27 cellular contexts compared by ENCODE assay signal in genomic region chr15:63948971-63949370, GRCh38.
DNase-seq lines count a peak whose midpoint lies in the region; ATAC-seq, FAIRE-seq and TF ChIP-seq lines count a peak whose summit lies in the region.
"Had no signal": no experiment of that assay in that cellular context is flagged by ENCODE, and none has a peak within 500 bp of the region (broad histone marks: within the 10 kb centered on the region; RNA-seq: fewer than 3 reads in every experiment).

No MANE protein-coding gene starts in this region.

- no peak for TF ChIP-seq CTCF in esophagus muscularis mucosa (IDR thresholded peaks at IDR 0.05)

- no peak for ATAC-seq in activated CD8-positive, alpha-beta memory T cell treated with anti-CD3 and anti-CD28 coated beads, Interleukin-2, amount 10 ng/mL, durations not matched to agents 7 days and 5 days
- ATAC-seq in stimulated activated memory B cell treated with anti-CD40 and anti-IgM and Interleukin-4, amounts not matched to agents 10 μg/mL and 1 μg/mL and 100 μg/mL, for 72 hours, result no peak
- ATAC-seq: activated T-cell treated with anti-CD3 and anti-CD28 coated beads, Interleukin-2, amount 50 U/mL, for 72 hours; stimulated activated naive CD8-positive, alpha-beta T cell treated with anti-CD3 and anti-CD28 coated beads, Interleukin-15, amount 100 ng/mL, for 72 hours had no signal

- no peak for TF ChIP-seq EP300 in esophagus muscularis mucosa (IDR thresholded peaks at IDR 0.05)

- peaks cover 14% of the 10 kb centered on the region for H3K4me1 Mint-ChIP-seq in activated CD8-positive, alpha-beta memory T cell treated with anti-CD3 and anti-CD28 coated beads, Interleukin-2, amount 10 ng/mL, durations not matched to agents 7 days and 5 days
- H3K4me1 Mint-ChIP-seq in stimulated activated memory B cell treated with anti-CD40 and anti-IgM and Interleukin-4, amounts not matched to agents 10 μg/mL and 1 μg/mL and 100 μg/mL, for 72 hours, result peaks cover 19% of the 10 kb centered on the region

- no peak overlapping the region for H3K4me3 Mint-ChIP-seq in activated CD8-positive, alpha-beta memory T cell treated with anti-CD3 and anti-CD28 coated beads, Interleukin-2, amount 10 ng/mL, durations not matched to agents 7 days and 5 days
- no peak overlapping the region for H3K4me3 Mint-ChIP-seq in stimulated activated memory B cell treated with anti-CD40 and anti-IgM and Interleukin-4, amounts not matched to agents 10 μg/mL and 1 μg/mL and 100 μg/mL, for 72 hours
- H3K4me3 Mint-ChIP-seq: activated naive CD4-positive, alpha-beta T cell treated with anti-CD3 and anti-CD28 coated beads for 36 hours; activated T-cell treated with anti-CD3 and anti-CD28 coated beads, Interleukin-2, amount 50 U/mL, for 72 hours; IgD-negative memory B cell; naive B cell; stimulated activated naive CD8-positive, alpha-beta T cell treated with anti-CD3 and anti-CD28 coated beads, Interleukin-15, amount 100 ng/mL, for 72 hours; T-helper 1 cell treated with Interleukin-12 subunit alpha and Interleukin-12 subunit beta and Interleukin-4 antibody, amounts not matched to agents 30 μg/mL and 1 μg/mL, for 36 hours had no signal

- intact Hi-C loops in esophagus muscularis mucosa (cut with DNase I), result loop anchor here (5.0 kb wide), 1 partner anchor 98 kb away; the partner anchor contains the start of gene DAPK2

- no peaks in the 10 kb centered on the region for H3K27me3 Mint-ChIP-seq in activated CD8-positive, alpha-beta memory T cell treated with anti-CD3 and anti-CD28 coated beads, Interleukin-2, amount 10 ng/mL, durations not matched to agents 7 days and 5 days
- H3K27me3 Mint-ChIP-seq in stimulated activated memory B cell treated with anti-CD40 and anti-IgM and Interleukin-4, amounts not matched to agents 10 μg/mL and 1 μg/mL and 100 μg/mL, for 72 hours, result no peaks in the 10 kb centered on the region
- H3K27me3 Mint-ChIP-seq: stimulated activated naive CD8-positive, alpha-beta T cell treated with anti-CD3 and anti-CD28 coated beads, Interleukin-15, amount 100 ng/mL, for 72 hours had no signal

- H3K36me3 Mint-ChIP-seq in activated CD8-positive, alpha-beta memory T cell treated with anti-CD3 and anti-CD28 coated beads, Interleukin-2, amount 10 ng/mL, durations not matched to agents 7 days and 5 days, result peaks cover 4% of the 10 kb centered on the region
- no peaks in the 10 kb centered on the region for H3K36me3 Mint-ChIP-seq in stimulated activated memory B cell treated with anti-CD40 and anti-IgM and Interleukin-4, amounts not matched to agents 10 μg/mL and 1 μg/mL and 100 μg/mL, for 72 hours
- H3K36me3 Mint-ChIP-seq: naive B cell had no signal

- H3K27ac Mint-ChIP-seq in activated CD8-positive, alpha-beta memory T cell treated with anti-CD3 and anti-CD28 coated beads, Interleukin-2, amount 10 ng/mL, durations not matched to agents 7 days and 5 days, result no peak overlapping the region
- H3K27ac Mint-ChIP-seq in stimulated activated memory B cell treated with anti-CD40 and anti-IgM and Interleukin-4, amounts not matched to agents 10 μg/mL and 1 μg/mL and 100 μg/mL, for 72 hours, result peak overlapping the region; percentile 54
- H3K27ac Mint-ChIP-seq: activated naive CD4-positive, alpha-beta T cell treated with anti-CD3 and anti-CD28 coated beads for 36 hours; activated T-cell treated with anti-CD3 and anti-CD28 coated beads, Interleukin-2, amount 50 U/mL, for 72 hours; stimulated activated naive CD8-positive, alpha-beta T cell treated with anti-CD3 and anti-CD28 coated beads, Interleukin-15, amount 100 ng/mL, for 72 hours; T-helper 1 cell treated with Interleukin-12 subunit alpha and Interleukin-12 subunit beta and Interleukin-4 antibody, amounts not matched to agents 30 μg/mL and 1 μg/mL, for 36 hours had no signal

- H3K4me1 ChIP-seq in esophagus muscularis mucosa, result peaks cover 9 to 25% (median 22%) of the 10 kb centered on the region in 4 donors
- H3K4me1 ChIP-seq in small intestine (ENCODE audit: control insufficient read depth in 2 of 2, insufficient read depth in 1 of 2, low read depth in 1 of 2, low read length in 1 of 2), result no peaks in the 10 kb centered on the region

- no CpG with 5 or more reads among the region's 2 CpGs for WGBS in esophagus muscularis mucosa
- WGBS in small intestine, 3 donors, result 95 to 99% (median 97%) methylated on average over 2 of the region's 2 CpGs

- CTCF ChIA-PET in activated CD8-positive, alpha-beta memory T cell treated with anti-CD3 and anti-CD28 coated beads, Interleukin-2, amount 10 ng/mL, durations not matched to agents 7 days and 5 days (lab: Charles Lee), result interaction anchor here (0.7 to 5.0 kb wide), 3 partner anchors 9 to 22 kb away, joined by 3 to 53 read pairs (median 6); no protein-coding TSS in a partner anchor

- DNase-seq in activated CD8-positive, alpha-beta memory T cell treated with anti-CD3 and anti-CD28 coated beads, Interleukin-2, amount 10 ng/mL, durations not matched to agents 7 days and 5 days, result peak; percentile 23
- no peak for DNase-seq in activated CD8-positive, alpha-beta memory T cell treated with anti-CD3 and anti-CD28 coated beads, Interleukin-2, amount 50 U/mL, for 4 hours
- DNase-seq in MV-4-11 (lab: John Stamatoyannopoulos, UW), result peak; percentile 70
- peak; percentile 66 for DNase-seq in esophagus muscularis mucosa (ENCODE audit: extremely low spot score)
- no peak for DNase-seq in stimulated activated CD4-positive, alpha-beta T cell treated with anti-CD3 and anti-CD28 coated beads, Interleukin-2, amount 100 ng/mL, for 24 hours
- no peak for DNase-seq in LoVo (ENCODE audit: low spot score)
- no peak for DNase-seq in small intestine
- DNase-seq: activated CD4-positive, alpha-beta T cell treated with anti-CD3 and anti-CD28 coated beads for 1 hour; activated naive CD4-positive, alpha-beta T cell treated with anti-CD3 and anti-CD28 coated beads for 36 hours; activated T-cell treated with anti-CD3 and anti-CD28 coated beads, Interleukin-2, amount 50 U/mL, for 72 hours; effector memory CD4-positive, alpha-beta T cell; foreskin melanocyte; GDM1; MM.1S; naive B cell; NCI-H1417; NCI-H2029 treated with DMSO at 0.1 percent for 48 hours; NCI-H2227 treated with DMSO at 0.1 percent for 48 hours; nucleus accumbens; stimulated activated naive CD8-positive, alpha-beta T cell treated with anti-CD3 and anti-CD28 coated beads, Interleukin-15, amount 100 ng/mL, for 72 hours; tibial artery had no signal

- H3K9me3 Mint-ChIP-seq in activated CD8-positive, alpha-beta memory T cell treated with anti-CD3 and anti-CD28 coated beads, Interleukin-2, amount 10 ng/mL, durations not matched to agents 7 days and 5 days (ENCODE audit: low read depth), result no peaks in the 10 kb centered on the region
- no peaks in the 10 kb centered on the region for H3K9me3 Mint-ChIP-seq in stimulated activated memory B cell treated with anti-CD40 and anti-IgM and Interleukin-4, amounts not matched to agents 10 μg/mL and 1 μg/mL and 100 μg/mL, for 72 hours
- H3K9me3 Mint-ChIP-seq: activated naive CD4-positive, alpha-beta T cell treated with anti-CD3 and anti-CD28 coated beads for 36 hours; activated T-cell treated with anti-CD3 and anti-CD28 coated beads, Interleukin-2, amount 50 U/mL, for 72 hours; IgD-negative memory B cell; naive B cell; stimulated activated naive CD8-positive, alpha-beta T cell treated with anti-CD3 and anti-CD28 coated beads, Interleukin-15, amount 100 ng/mL, for 72 hours; T-helper 1 cell treated with Interleukin-12 subunit alpha and Interleukin-12 subunit beta and Interleukin-4 antibody, amounts not matched to agents 30 μg/mL and 1 μg/mL, for 36 hours had no signal

- no peak for FAIRE-seq in small intestine (lab: Jason Lieb, UNC)
- FAIRE-seq: A204.1, colon had no signal

- H3K4me3 ChIP-seq in esophagus muscularis mucosa, result no peak overlapping the region
- no peak overlapping the region for H3K4me3 ChIP-seq in small intestine (ENCODE audit: low read depth in 1 of 2, low read length in 2 of 2)
- H3K4me3 ChIP-seq: hepatocyte, tibial artery had no signal

- H3K27me3 ChIP-seq in esophagus muscularis mucosa (no peaks in the 10 kb centered on the region), small intestine (ENCODE audit: control insufficient read depth in 2 of 2, insufficient read depth in 2 of 2, low read length in 2 of 2) (no peaks in the 10 kb centered on the region)
- H3K27me3 ChIP-seq: hepatocyte, tibial artery had no signal

- H3K9me3 ChIP-seq in esophagus muscularis mucosa, result no peaks in the 10 kb centered on the region
- H3K9me3 ChIP-seq in small intestine (ENCODE audit: control insufficient read depth, low read depth), result no peaks in the 10 kb centered on the region
- H3K9me3 ChIP-seq: tibial artery had no signal

- no peaks in the 10 kb centered on the region for H3K36me3 ChIP-seq in esophagus muscularis mucosa
- H3K36me3 ChIP-seq in small intestine (ENCODE audit: control insufficient read depth in 2 of 2, insufficient read depth in 2 of 2, low read length in 2 of 2), result no peaks in the 10 kb centered on the region
- H3K36me3 ChIP-seq: tibial artery had no signal

- no peak for TF ChIP-seq POLR2A in esophagus muscularis mucosa (IDR thresholded peaks at IDR 0.05; ENCODE audit: low read depth)

- H3K27ac ChIP-seq in esophagus muscularis mucosa (replicated peaks in 1 of 4) (no peak overlapping the region), small intestine (ENCODE audit: low read depth in 1 of 2, low read length in 1 of 2) (no peak overlapping the region)
- H3K27ac ChIP-seq: hepatocyte, tibial artery had no signal

Comparison
In these comparisons a context has a peak if more than half of its experiments do, and no peak if none do; other contexts are left out.
1. DNase-seq: peak in activated CD8-positive, alpha-beta memory T cell treated with anti-CD3 and anti-CD28 coated beads, Interleukin-2, amount 10 ng/mL, durations not matched to agents 7 days and 5 days (single experiment), MV-4-11 (single experiment) and esophagus muscularis mucosa (single experiment); none in activated CD8-positive, alpha-beta memory T cell treated with anti-CD3 and anti-CD28 coated beads, Interleukin-2, amount 50 U/mL, for 4 hours (single experiment), stimulated activated CD4-positive, alpha-beta T cell treated with anti-CD3 and anti-CD28 coated beads, Interleukin-2, amount 100 ng/mL, for 24 hours (0 of 2), LoVo (single experiment) and small intestine (single experiment).